8 cellular contexts compared by ENCODE assay signal in genomic region chr1:162497104-162497722, GRCh38. TPM values are rescaled to one million over a fixed set of nuclear protein-coding genes. Genes with fewer than 3 reads are reported as not detected.
DNase-seq lines count a peak whose midpoint lies in the region; ATAC-seq and TF ChIP-seq lines count a peak whose summit lies in the region.

No MANE protein-coding gene starts in this region.

- H3K9ac ChIP-seq in mucosa of rectum (ENCODE audit: low read depth in 1 of 2, low read length in 2 of 2), result peak overlapping the region; percentile 94 to 99

- H3K9me3 ChIP-seq in mucosa of rectum (ENCODE audit: control insufficient read depth in 2 of 2, low read length in 2 of 2), result no peaks in the 10 kb centered on the region

- H3K36me3 ChIP-seq in mucosa of rectum (ENCODE audit: control insufficient read depth in 2 of 2, insufficient read depth in 2 of 2, low read length in 2 of 2), result peaks cover 16% of the 10 kb centered on the region in 2 donors

- peak overlapping the region; percentile 82 to 96 for H3K4me3 ChIP-seq in cardiac fibroblast (replicated peaks in 1 of 2; ENCODE audit: low read depth in 2 of 2, low read length in 2 of 2)
- H3K4me3 ChIP-seq in mucosa of rectum (ENCODE audit: low read length in 2 of 2), result peak overlapping the region; percentile 98

- peak; percentile 1 for DNase-seq in stimulated activated CD4-positive, alpha-beta T cell treated with anti-CD3 and anti-CD28 coated beads, Interleukin-12 subunit alpha, Interleukin-12 subunit beta, amount 100 ng/mL, for 4 hours
- no peak for DNase-seq in stimulated activated CD4-positive, alpha-beta T cell treated with anti-CD3 and anti-CD28 coated beads, Interleukin-1b, Interleukin-23, amount 100 ng/mL, for 48 hours
- DNase-seq in cardiac fibroblast (ENCODE audit: low read depth in 2 of 2), result no peak
- no peak for DNase-seq in stimulated activated naive CD4-positive, alpha-beta T cell (lab: John Stamatoyannopoulos, UW)
- DNase-seq in dermis blood vessel endothelial cell, result no peak
- no peak for DNase-seq in HuH-7 (ENCODE audit: low spot score)

- peak overlapping the region; percentile 88 to 89 for H3K27ac ChIP-seq in mucosa of rectum (ENCODE audit: low read depth in 2 of 2, low read length in 2 of 2)

- no peak for TF ChIP-seq CTCF in cardiac fibroblast (IDR thresholded peaks at IDR 0.05; ENCODE audit: low read depth, low read length)

- no peaks in the 10 kb centered on the region for H3K27me3 ChIP-seq in mucosa of rectum (ENCODE audit: control insufficient read depth in 2 of 2, insufficient read depth in 2 of 2, low read length in 2 of 2)

- peaks cover 10 to 13% of the 10 kb centered on the region in 2 donors for H3K4me1 ChIP-seq in mucosa of rectum (ENCODE audit: control insufficient read depth in 2 of 2, insufficient read depth in 2 of 2, low read length in 2 of 2)

- no peak for ATAC-seq in HG02938 (IDR thresholded peaks at IDR 0.05; ENCODE audit: unreplicated experiment)

RNA-seq across cellular contexts. Expression of gene UHMK1, which starts 0.4 kb away (rescaled TPM):
- 68.8 and 71.1 TPM in 2 replicates for total RNA-seq in dermis blood vessel endothelial cell
